In the genomic region with DNA sequence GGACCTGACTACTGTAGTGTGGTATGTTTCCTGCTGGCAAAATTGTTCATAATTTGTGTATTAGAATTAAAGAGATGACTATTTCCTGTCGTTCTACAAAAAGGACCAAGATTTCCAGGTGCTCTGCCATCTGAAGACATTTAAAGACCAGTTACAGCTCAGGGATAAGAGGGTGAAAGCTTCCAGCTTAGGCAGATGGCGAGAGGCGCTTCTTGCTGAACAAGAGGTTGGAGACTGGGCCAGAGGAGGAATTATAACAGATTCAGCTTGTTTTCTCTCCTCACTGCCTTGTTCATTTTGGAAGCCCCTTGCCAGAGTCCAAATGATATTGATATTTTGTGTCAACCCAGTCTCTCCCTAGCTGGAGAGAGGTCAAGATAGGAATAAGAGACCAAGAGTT, we compare ENCODE assay signal across 32 cellular contexts. TPM values are rescaled to one million over a fixed set of nuclear protein-coding genes. Genes with fewer than 3 reads are reported as not detected.
"Had no signal": no experiment of that assay in that cellular context is flagged by ENCODE, and none has a peak within 500 bp of the region (broad histone marks: within the 10 kb centered on the region; RNA-seq: fewer than 3 reads in every experiment).

No MANE protein-coding gene starts in this region.

- DNase-seq: activated CD4-positive, alpha-beta T cell treated with anti-CD3 and anti-CD28 coated beads for 36 hours; activated CD4-positive, alpha-beta T cell treated with anti-CD3 and anti-CD28 coated beads, Interleukin-2, amount 10 ng/mL, durations not matched to agents 7 days and 5 days; activated CD4-positive, alpha-beta T cell treated with anti-CD3 and anti-CD28 coated beads, Interleukin-2, amount 50 U/mL, for 48 hours; activated CD8-positive, alpha-beta T cell treated with anti-CD3 and anti-CD28 coated beads, Interleukin-2, amount 10 ng/mL, durations not matched to agents 7 days and 5 days; activated gamma-delta T cell; activated naive CD4-positive, alpha-beta T cell treated with Interleukin-2 at 50 U/mL for 16 hours; activated naive CD8-positive, alpha-beta T cell treated with anti-CD3 and anti-CD28 coated beads, Interleukin-2, amount 10 ng/mL, durations not matched to agents 7 days and 5 days; activated T-cell treated with anti-CD3 and anti-CD28 coated beads, Interleukin-2, amount 50 U/mL, for 24 hours; amygdala; cerebellar nuclear complex; Karpas-422; KBM-7; MM.1S; MV-4-11; NCI-H1092; NCI-H1436 treated with DMSO at 0.1 percent for 48 hours; NCI-H1694 treated with DMSO at 0.1 percent for 48 hours; NCI-H2029; NCI-H345; NCI-H526 treated with DMSO at 0.1 percent for 48 hours; NCI-H774; SHP77; SJCRH30; T1000 had no signal

- ATAC-seq: activated CD4-positive, alpha-beta T cell treated with anti-CD3 and anti-CD28 coated beads for 36 hours; activated CD4-positive, CD25-positive, alpha-beta regulatory T cell treated with anti-CD3 and anti-CD28 coated beads, Interleukin-2, amount 50 U/mL, for 24 hours; activated CD8-positive, alpha-beta T cell treated with anti-CD3 and anti-CD28 coated beads, Interleukin-2, amount 10 ng/mL, durations not matched to agents 7 days and 5 days; Panc1; WTC11 had no signal

- H3K4me3 ChIP-seq: ascending aorta, SJCRH30, SK-N-MC had no signal

- H3K9me3 ChIP-seq: ascending aorta, SJCRH30 had no signal

- H3K27me3 ChIP-seq: ascending aorta, SJCRH30 had no signal

- H3K4me1 ChIP-seq: ascending aorta, SJCRH30 had no signal

- H3K27ac ChIP-seq: ascending aorta, SJCRH30, SK-N-MC had no signal

- H3K36me3 ChIP-seq: SJCRH30 had no signal

RNA-seq across cellular contexts. Expression of a gene that starts 23.1 kb away (rescaled TPM):
- total RNA-seq: activated CD4-positive, alpha-beta T cell treated with anti-CD3 and anti-CD28 coated beads for 36 hours; activated CD4-positive, alpha-beta T cell treated with anti-CD3 and anti-CD28 coated beads, Interleukin-2, amount 10 ng/mL, durations not matched to agents 7 days and 5 days; activated CD8-positive, alpha-beta T cell treated with anti-CD3 and anti-CD28 coated beads, Interleukin-2, amount 10 ng/mL, durations not matched to agents 7 days and 5 days; activated naive CD8-positive, alpha-beta T cell treated with anti-CD3 and anti-CD28 coated beads, Interleukin-2, amount 10 ng/mL, durations not matched to agents 7 days and 5 days; activated T-helper 2 cell treated with anti-CD3 and anti-CD28 coated beads, Interferon-gamma antibody, Interleukin-2, Interleukin-4, amounts not matched to agents 10 μg/mL and 5 μg/mL and 100 μg/mL, durations not matched to agents 14 hours and 24 hours and 36 hours; T-helper 1 cell treated with Interleukin-12 subunit alpha and Interleukin-12 subunit beta and Interleukin-4 antibody, amounts not matched to agents 30 ng/mL and 1 ng/mL, for 36 hours; T-helper 2 cell treated with Interferon-gamma antibody and Interleukin-4, amounts not matched to agents 100 ng/mL and 5 ng/mL, for 36 hours had no signal
